20 cellular contexts compared by ENCODE assay signal in genomic region chr3:111200027-111200426, GRCh38.
DNase-seq lines count a peak whose midpoint lies in the region; ATAC-seq and TF ChIP-seq lines count a peak whose summit lies in the region.
"Had no signal": no experiment of that assay in that cellular context is flagged by ENCODE, and none has a peak within 500 bp of the region (broad histone marks: within the 10 kb centered on the region; RNA-seq: fewer than 3 reads in every experiment).

No MANE protein-coding gene starts in this region.

- TF ChIP-seq RAD21 in SK-N-SH (IDR thresholded peaks at IDR 0.05; ENCODE audit: low read length) = no peak

- H3K79me2 ChIP-seq in SK-N-SH (ENCODE audit: insufficient read depth) = no peaks in the 10 kb centered on the region

- H3K9me3 ChIP-seq in SK-N-SH = no peaks in the 10 kb centered on the region
- H3K9me3 ChIP-seq: Caco-2 had no signal

- H3K9me2 ChIP-seq in SK-N-SH = no peaks in the 10 kb centered on the region

- no peak overlapping the region for H3K9ac ChIP-seq in SK-N-SH
- H3K9ac ChIP-seq: KMS-11 had no signal

- H3K36me3 ChIP-seq in SK-N-SH (replicated peaks in 1 of 2; ENCODE audit: control insufficient read depth in 1 of 2, insufficient read depth in 2 of 2, low read length in 1 of 2) = peaks cover 27 to 60% of the 10 kb centered on the region in 2 experiments

- H4K20me1 ChIP-seq in SK-N-SH (ENCODE audit: insufficient read depth) = no peaks in the 10 kb centered on the region

- DNase-seq in SK-N-SH (no peak), NCI-H82 (lab: John Stamatoyannopoulos, UW) (peak; percentile 62), iris pigment epithelial cell (ENCODE audit: low read depth) (peak; percentile 8), CD1c-positive myeloid dendritic cell (ENCODE audit: extremely low spot score) (no peak), hippocampal formation (lab: John Stamatoyannopoulos, UW) (no peak), occipital lobe (lab: John Stamatoyannopoulos, UW) (no peak)
- DNase-seq: Caco-2; CD4-positive, CD25-positive, alpha-beta regulatory T cell; EL; H7; MV-4-11; NCI-H1694 treated with DMSO at 0.1 percent for 48 hours; NCI-H2107; NCI-H226; NCI-H526 treated with DMSO at 0.1 percent for 48 hours had no signal

- ATAC-seq in SK-N-SH treated with all-trans-retinoic acid at 6 μM for 48 hours = no peak; the same call in 2 of the 3 replicates
- no peak for ATAC-seq in HG03108 (IDR thresholded peaks at IDR 0.05; ENCODE audit: unreplicated experiment)
- ATAC-seq: Panc1 had no signal

- no peak for TF ChIP-seq CTCF in SK-N-SH (IDR thresholded peaks at IDR 0.05)

- H3F3A ChIP-seq in SK-N-SH (replicated peaks; ENCODE audit: insufficient read depth) = no peaks in the 10 kb centered on the region

- no peak overlapping the region for H2AFZ ChIP-seq in SK-N-SH (ENCODE audit: low read depth)

- no peak for TF ChIP-seq EP300 in SK-N-SH (IDR thresholded peaks at IDR 0.05; ENCODE audit: borderline replicate concordance in 1 of 2, low read depth in 1 of 2, low read length in 1 of 2)

- no peaks in the 10 kb centered on the region; a peak in 3 of 4 replicates for H3K4me1 ChIP-seq in SK-N-SH (ENCODE audit: control insufficient read depth in 1 of 2, insufficient read depth in 2 of 2, low read depth in 1 of 2, low read length in 1 of 2)
- H3K4me1 ChIP-seq: Caco-2 had no signal

- CTCF ChIA-PET in SK-N-SH (lab: Yijun Ruan, JAX) = interaction anchor here (0.6 kb wide), 1 partner anchor 1592 kb away, joined by 4 read pairs; no protein-coding TSS in a partner anchor

- H3K4me3 ChIP-seq in SK-N-SH (ENCODE audit: low read depth in 2 of 2, low read length in 1 of 2) = no peak overlapping the region

- no peaks in the 10 kb centered on the region for H3K27me3 ChIP-seq in SK-N-SH (ENCODE audit: insufficient read depth)

- H3K27ac ChIP-seq in SK-N-SH (ENCODE audit: low read depth in 2 of 2, low read length in 1 of 2) = peak overlapping the region in 1 of 2 experiments; percentile 16; a peak in 1 of 4 replicates
- H3K27ac ChIP-seq: 22Rv1, KMS-11 had no signal

- H3K4me2 ChIP-seq in SK-N-SH = no peak overlapping the region
- H3K4me2 ChIP-seq: KMS-11 had no signal

- POLR2A ChIA-PET in SK-N-SH (lab: Yijun Ruan, JAX) = no interaction called here

TF ChIP-seq in SK-N-SH, 30 proteins besides CTCF, POLR2A, EP300 and RAD21:
- TF ChIP-seq SIN3A (IDR thresholded peaks at IDR 0.05; ENCODE audit: borderline replicate concordance, low read depth, low read length) (no peak), MAX (IDR thresholded peaks at IDR 0.05; ENCODE audit: low read depth) (no peak), FOSL2 (IDR thresholded peaks at IDR 0.05; ENCODE audit: borderline replicate concordance, low read depth) (no peak), IRF3 (IDR thresholded peaks at IDR 0.05; ENCODE audit: low read depth, low read length) (no peak), RXRA (IDR thresholded peaks at IDR 0.05; ENCODE audit: borderline replicate concordance, low read depth) (no peak), TCF12 (IDR thresholded peaks at IDR 0.05) (peak; percentile 27; the same call in 1 of the 2 replicates), GATA2 (CRISPR knock-in tag; IDR thresholded peaks at IDR 0.05) (no peak)

TF ChIP-seq in SK-N-SH treated with all-trans-retinoic acid at 6 μM for 48 hours, 23 proteins besides CTCF, POLR2A, EP300 and RAD21:
- TF ChIP-seq ARNTL (CRISPR knock-in tag; IDR thresholded peaks at IDR 0.05; ENCODE audit: borderline replicate concordance, low read depth) = no peak
- no peak for TF ChIP-seq CREB5 (CRISPR knock-in tag; IDR thresholded peaks at IDR 0.05; ENCODE audit: low read depth)
- TF ChIP-seq ZNF8 (CRISPR knock-in tag; IDR thresholded peaks at IDR 0.05) = no peak
- no peak for TF ChIP-seq TSHZ2 (CRISPR knock-in tag; IDR thresholded peaks at IDR 0.05)
- TF ChIP-seq CSDC2 (CRISPR knock-in tag; IDR thresholded peaks at IDR 0.05) = no peak
- TF ChIP-seq ZNF565 (CRISPR knock-in tag; conservative IDR thresholded peaks at IDR 0.05; ENCODE audit: low read depth) = no peak
- no peak for TF ChIP-seq ISL1 (CRISPR knock-in tag; IDR thresholded peaks at IDR 0.05)
- no peak for TF ChIP-seq ZNF70 (CRISPR knock-in tag; IDR thresholded peaks at IDR 0.05)
- no peak for TF ChIP-seq POU6F1 (CRISPR knock-in tag; IDR thresholded peaks at IDR 0.05; ENCODE audit: borderline replicate concordance, low read depth)
- no peak for TF ChIP-seq TCF4 (CRISPR knock-in tag; IDR thresholded peaks at IDR 0.05; ENCODE audit: borderline replicate concordance)

Comparison
In these comparisons a context has a peak if more than half of its experiments do, and no peak if none do; other contexts are left out.
1. DNase-seq: peak in NCI-H82 (single experiment) and iris pigment epithelial cell (single experiment); none in SK-N-SH (single experiment), CD1c-positive myeloid dendritic cell (single experiment), hippocampal formation (0 of 2) and occipital lobe (single experiment).